Comparison of ENCODE assay signal across 13 cellular contexts in the genomic region with DNA sequence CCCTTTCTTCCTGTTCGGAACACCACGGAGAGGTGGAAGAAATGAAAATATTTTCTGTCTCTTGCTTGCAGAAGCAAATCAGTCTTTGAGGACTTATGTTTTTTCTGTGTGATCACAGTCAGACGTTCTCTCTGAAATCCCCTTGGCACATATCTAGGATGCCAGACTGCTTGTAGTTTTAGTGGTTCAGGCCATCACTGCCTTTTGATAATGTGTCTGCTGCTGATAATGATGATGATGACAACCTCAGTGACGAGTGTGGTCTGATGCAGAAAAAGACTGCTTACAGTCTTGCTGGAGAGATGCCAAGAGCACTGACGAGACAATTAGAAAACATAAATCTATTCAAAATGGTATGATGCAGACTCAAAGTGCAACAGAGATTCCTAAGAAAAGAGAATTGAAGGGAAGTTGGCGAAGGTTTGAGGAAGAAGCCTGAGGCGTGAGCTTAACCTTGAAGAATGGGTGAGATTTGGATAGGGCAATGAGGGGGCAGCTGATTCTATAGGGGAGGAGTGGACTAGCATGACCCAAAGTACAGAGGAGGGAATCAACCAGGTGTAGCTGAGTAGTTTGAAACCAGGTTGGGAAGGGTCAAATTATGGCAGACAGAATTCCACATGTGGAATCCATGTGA. TPM values are rescaled to one million over a fixed set of nuclear protein-coding genes. Genes with fewer than 3 reads are reported as not detected.
DNase-seq lines count a peak whose midpoint lies in the region; ATAC-seq lines count a peak whose summit lies in the region.
"Had no signal": no experiment of that assay in that cellular context is flagged by ENCODE, and none has a peak within 500 bp of the region (broad histone marks: within the 10 kb centered on the region; RNA-seq: fewer than 3 reads in every experiment).

No MANE protein-coding gene starts in this region.

- peaks cover under 1% of the 10 kb centered on the region; the same call in 1 of the 2 replicates for H3K4me1 ChIP-seq in GM23248 (ENCODE audit: insufficient read depth)

- H3K4me3 ChIP-seq in GM23248, result no peak overlapping the region

- H3K27ac ChIP-seq in GM23248, result no peak overlapping the region
- H3K27ac ChIP-seq: KMS-11 had no signal

- no peaks in the 10 kb centered on the region for H3K9me3 ChIP-seq in GM23248 (ENCODE audit: low read depth)

- H3F3A ChIP-seq in GM23248 (ENCODE audit: insufficient read depth), result no peaks in the 10 kb centered on the region

- no peak overlapping the region for H3K9ac ChIP-seq in GM23248
- H3K9ac ChIP-seq: KMS-11 had no signal

- H3K27ac Mint-ChIP-seq in activated naive CD8-positive, alpha-beta T cell treated with anti-CD3 and anti-CD28 coated beads, Interleukin-2, amount 10 ng/mL, durations not matched to agents 7 days and 5 days, result peak overlapping the region; percentile 54

- 54 to 55% methylated on average over 7 of the region's 7 CpGs for WGBS in GM23248 (ENCODE audit: low coverage in 1 of 2, low lambda C conversion rate in 2 of 2, missing lambda C conversion rate in 2 of 2), 2 experiments

- no peak for ATAC-seq in activated naive CD8-positive, alpha-beta T cell treated with anti-CD3 and anti-CD28 coated beads, Interleukin-2, amount 10 ng/mL, durations not matched to agents 7 days and 5 days (ENCODE audit: low read depth)
- ATAC-seq in GM18517 (IDR thresholded peaks at IDR 0.05; ENCODE audit: unreplicated experiment), result no peak
- ATAC-seq in HG03432 (IDR thresholded peaks at IDR 0.05; ENCODE audit: unreplicated experiment), result no peak

- no peaks in the 10 kb centered on the region for H4K20me1 ChIP-seq in GM23248 (ENCODE audit: insufficient read depth)

- peak; percentile 18 for DNase-seq in NCI-H1105 treated with DMSO at 0.1 percent for 48 hours (lab: John Stamatoyannopoulos, UW)
- DNase-seq in NCI-H1105 (lab: John Stamatoyannopoulos, UW), result no peak
- peak; percentile 25 for DNase-seq in GM23248
- DNase-seq in activated naive CD8-positive, alpha-beta T cell treated with anti-CD3 and anti-CD28 coated beads, Interleukin-2, amount 10 ng/mL, durations not matched to agents 7 days and 5 days, result no peak
- peak; percentile 52 for DNase-seq in inferior parietal cortex (ENCODE audit: extremely low spot score)
- DNase-seq in SHP77 treated with DMSO at 0.1 percent for 48 hours (lab: John Stamatoyannopoulos, UW), result no peak
- DNase-seq: 8988T; activated gamma-delta T cell; NCI-H2171; stimulated activated CD4-positive, alpha-beta T cell treated with anti-CD3 and anti-CD28 coated beads, Interleukin-4, amount 100 ng/mL, for 4 hours had no signal

- H2AFZ ChIP-seq in GM23248, result no peak overlapping the region

- no peaks in the 10 kb centered on the region for H3K27me3 ChIP-seq in GM23248 (replicated peaks; ENCODE audit: insufficient read depth)

- no peak overlapping the region for H3K4me2 ChIP-seq in GM23248 (ENCODE audit: unreplicated experiment)
- H3K4me2 ChIP-seq: KMS-11 had no signal

- no peaks in the 10 kb centered on the region for H3K9me3 Mint-ChIP-seq in activated naive CD8-positive, alpha-beta T cell treated with anti-CD3 and anti-CD28 coated beads, Interleukin-2, amount 10 ng/mL, durations not matched to agents 7 days and 5 days

- no peaks in the 10 kb centered on the region for H3K27me3 Mint-ChIP-seq in activated naive CD8-positive, alpha-beta T cell treated with anti-CD3 and anti-CD28 coated beads, Interleukin-2, amount 10 ng/mL, durations not matched to agents 7 days and 5 days

- H3K9me2 ChIP-seq in GM23248 (ENCODE audit: insufficient read depth), result no peaks in the 10 kb centered on the region

- peaks cover 37% of the 10 kb centered on the region for H3K4me1 Mint-ChIP-seq in activated naive CD8-positive, alpha-beta T cell treated with anti-CD3 and anti-CD28 coated beads, Interleukin-2, amount 10 ng/mL, durations not matched to agents 7 days and 5 days

- no peaks in the 10 kb centered on the region for H3K36me3 ChIP-seq in GM23248 (ENCODE audit: low read depth)

- peak overlapping the region; percentile 59 for H3K4me3 Mint-ChIP-seq in activated naive CD8-positive, alpha-beta T cell treated with anti-CD3 and anti-CD28 coated beads, Interleukin-2, amount 10 ng/mL, durations not matched to agents 7 days and 5 days

- in situ Hi-C loops in GM23248 (cut with MboI), result loop anchor here (25.0 kb wide), 1 partner anchor 242 kb away; no protein-coding TSS in a partner anchor

- POLR2A ChIA-PET in activated naive CD8-positive, alpha-beta T cell treated with anti-CD3 and anti-CD28 coated beads, Interleukin-2, amount 10 ng/mL, durations not matched to agents 7 days and 5 days (lab: Charles Lee), result interaction anchor here (2.5 kb wide), 1 partner anchor 9 kb away, joined by 11 read pairs; the partner anchor contains the start of gene RAB33A

- peaks cover 23% of the 10 kb centered on the region for H3K36me3 Mint-ChIP-seq in activated naive CD8-positive, alpha-beta T cell treated with anti-CD3 and anti-CD28 coated beads, Interleukin-2, amount 10 ng/mL, durations not matched to agents 7 days and 5 days

- no peaks in the 10 kb centered on the region for H3K79me2 ChIP-seq in GM23248 (ENCODE audit: insufficient read depth)

RNA-seq across cellular contexts. Expression of gene RAB33A, which starts 7.9 kb away (rescaled TPM):
- total RNA-seq in GM23248 (2014; rRNA removed; shearing (Covaris generic)), result 3.3 and 5.8 TPM in 2 replicates
- 1.5 and 2.3 TPM in 2 replicates for polyA plus RNA-seq in GM23248 (2016; fragmentation: Nextera tagmentation; extraction: Ambion mirVana)
- 10 to 100 TPM; 30.7 to 33.1 TPM for total RNA-seq in activated naive CD8-positive, alpha-beta T cell treated with anti-CD3 and anti-CD28 coated beads, Interleukin-2, amount 10 ng/mL, durations not matched to agents 7 days and 5 days

RNA-seq across cellular contexts. Expression of gene AIFM1, which starts 14.1 kb away (rescaled TPM):
- 14.4 and 14.6 TPM in 2 replicates for total RNA-seq in GM23248 (2014; rRNA removed; shearing (Covaris generic))
- polyA plus RNA-seq in GM23248 (2016; fragmentation: Nextera tagmentation; extraction: Ambion mirVana), result 22.5 and 24.3 TPM in 2 replicates
- total RNA-seq in activated naive CD8-positive, alpha-beta T cell treated with anti-CD3 and anti-CD28 coated beads, Interleukin-2, amount 10 ng/mL, durations not matched to agents 7 days and 5 days, result 10 to 100 TPM; 35.9 to 37.4 TPM

Comparison
In these comparisons a context has a peak if more than half of its experiments do, and no peak if none do; other contexts are left out.
1. DNase-seq: peak in NCI-H1105 treated with DMSO at 0.1 percent for 48 hours (single experiment), GM23248 (single experiment) and inferior parietal cortex (single experiment); none in NCI-H1105 (single experiment), activated naive CD8-positive, alpha-beta T cell treated with anti-CD3 and anti-CD28 coated beads, Interleukin-2, amount 10 ng/mL, durations not matched to agents 7 days and 5 days (single experiment) and SHP77 treated with DMSO at 0.1 percent for 48 hours (single experiment).